Comparison of ENCODE assay signal across 8 cellular contexts in genomic region chr22:37676691-37677627, GRCh38.
A peak's percentile ranks its signal among the peaks of the same experiment; 100 is the strongest.
DNase-seq lines count a peak whose midpoint lies in the region; ATAC-seq lines count a peak whose summit lies in the region.

No MANE protein-coding gene starts in this region.

- peak overlapping the region; percentile 98 for H3K27ac Mint-ChIP-seq in effector memory CD8-positive, alpha-beta T cell

- DNase-seq in DMS 273 (lab: John Stamatoyannopoulos, UW; ENCODE audit: unreplicated experiment) = peak; percentile 77
- no peak for DNase-seq in DMS 273 treated with DMSO at 0.1 percent for 48 hours (lab: John Stamatoyannopoulos, UW)
- DNase-seq in NOMO-1 (lab: John Stamatoyannopoulos, UW; ENCODE audit: unreplicated experiment in 2 of 2) = peak; percentile 91 to 94
- DNase-seq in activated CD8-positive, alpha-beta memory T cell treated with anti-CD3 and anti-CD28 coated beads for 4 hours (ENCODE audit: low read depth in 2 of 2) = peak; percentile 89 to 94
- peak; percentile 88 to 93 (median 92) for DNase-seq in effector memory CD8-positive, alpha-beta T cell
- peak; percentile 18 for DNase-seq in midbrain (lab: John Stamatoyannopoulos, UW)
- peak; percentile 90 to 92 for DNase-seq in stimulated activated CD8-positive, alpha-beta memory T cell treated with anti-CD3 and anti-CD28 coated beads, Interleukin-15, amount 100 ng/mL, for 4 hours (ENCODE audit: low read depth in 2 of 2)

- H3K4me3 Mint-ChIP-seq in effector memory CD8-positive, alpha-beta T cell = peak overlapping the region; percentile 85 to 91

- peak; percentile 55 for ATAC-seq in HG03139 (IDR thresholded peaks at IDR 0.05; ENCODE audit: unreplicated experiment)
- peak; percentile 84 for ATAC-seq in effector memory CD8-positive, alpha-beta T cell (replicated peaks)

- H3K27me3 Mint-ChIP-seq in effector memory CD8-positive, alpha-beta T cell = no peaks in the 10 kb centered on the region

- H3K36me3 Mint-ChIP-seq in effector memory CD8-positive, alpha-beta T cell (ENCODE audit: insufficient read depth) = peaks cover 37% of the 10 kb centered on the region

- peaks cover 38 to 44% of the 10 kb centered on the region in 2 donors for H3K4me1 Mint-ChIP-seq in effector memory CD8-positive, alpha-beta T cell (ENCODE audit: low read depth in 2 of 2)

- H3K9me3 Mint-ChIP-seq in effector memory CD8-positive, alpha-beta T cell = no peaks in the 10 kb centered on the region
